In genomic region chr11:110438017-110438416, GRCh38 we compare ENCODE assay signal across 27 cellular contexts.
"Had no signal": no experiment of that assay in that cellular context is flagged by ENCODE, and none has a peak within 500 bp of the region (broad histone marks: within the 10 kb centered on the region; RNA-seq: fewer than 3 reads in every experiment).

No MANE protein-coding gene starts in this region.

- DNase-seq: dorsolateral prefrontal cortex; effector CD4-positive, alpha-beta T cell; foreskin fibroblast; heart left ventricle; kidney; pancreas; right lobe of liver; small intestine; stimulated activated CD4-positive, alpha-beta T cell treated with anti-CD3 and anti-CD28 coated beads, Interleukin-15, amount 100 ng/mL, for 24 hours; stimulated activated CD4-positive, alpha-beta T cell treated with anti-CD3 and anti-CD28 coated beads, Interleukin-2, amount 100 ng/mL, for 48 hours; stimulated activated naive B cell treated with anti-CD40 and anti-IgM and Interleukin-4, amounts not matched to agents 10 μg/mL and 1 μg/mL and 100 μg/mL, for 72 hours; upper lobe of left lung had no signal

- H3K27me3 ChIP-seq: dorsolateral prefrontal cortex, esophagus muscularis mucosa, gastroesophageal sphincter, heart left ventricle, hepatocyte, neutrophil, pancreas, right lobe of liver, tibial nerve, upper lobe of left lung had no signal

- H3K9me3 Mint-ChIP-seq: memory B cell; natural killer cell treated with Interleukin-12 subunit alpha and Interleukin-12 subunit beta and Interleukin-15 and Interleukin-18, amount 100 ng/mL, for 72 hours; stimulated activated naive CD8-positive, alpha-beta T cell treated with anti-CD3 and anti-CD28 coated beads, Interleukin-15, Interleukin-2, amounts not matched to agents 100 ng/mL and 50 ng/mL, for 24 hours had no signal

- ATAC-seq: gastroesophageal sphincter; heart left ventricle; left lobe of liver; natural killer cell treated with Interleukin-12 subunit alpha and Interleukin-12 subunit beta and Interleukin-15 and Interleukin-18, amount 100 ng/mL, for 72 hours; pancreas; right lobe of liver; stimulated activated naive B cell treated with anti-CD40 and anti-IgM and Interleukin-4, amounts not matched to agents 10 μg/mL and 1 μg/mL and 100 μg/mL, for 72 hours had no signal

- FAIRE-seq: colon, kidney, pancreas, small intestine, urothelium cell line had no signal

- H3K27ac Mint-ChIP-seq: memory B cell; natural killer cell treated with Interleukin-12 subunit alpha and Interleukin-12 subunit beta and Interleukin-15 and Interleukin-18, amount 100 ng/mL, for 72 hours; stimulated activated naive B cell treated with anti-CD40 and anti-IgM and Interleukin-4, amounts not matched to agents 10 μg/mL and 1 μg/mL and 100 μg/mL, for 72 hours; stimulated activated naive CD8-positive, alpha-beta T cell treated with anti-CD3 and anti-CD28 coated beads, Interleukin-15, Interleukin-2, amounts not matched to agents 100 ng/mL and 50 ng/mL, for 24 hours had no signal

- H3K36me3 ChIP-seq: neutrophil had no signal

- H3K4me3 ChIP-seq: dorsolateral prefrontal cortex, esophagus muscularis mucosa, gastroesophageal sphincter, heart left ventricle, hepatocyte, lung, pancreas, right lobe of liver, thoracic aorta, tibial nerve, upper lobe of left lung had no signal

- H3K27me3 Mint-ChIP-seq: memory B cell; natural killer cell treated with Interleukin-12 subunit alpha and Interleukin-12 subunit beta and Interleukin-15 and Interleukin-18, amount 100 ng/mL, for 72 hours; stimulated activated naive B cell treated with anti-CD40 and anti-IgM and Interleukin-4, amounts not matched to agents 10 μg/mL and 1 μg/mL and 100 μg/mL, for 72 hours; stimulated activated naive CD8-positive, alpha-beta T cell treated with anti-CD3 and anti-CD28 coated beads, Interleukin-15, Interleukin-2, amounts not matched to agents 100 ng/mL and 50 ng/mL, for 24 hours had no signal

- H3K9me3 ChIP-seq: esophagus muscularis mucosa, gastroesophageal sphincter, heart left ventricle, neutrophil, pancreas, right lobe of liver, thoracic aorta, tibial nerve, upper lobe of left lung had no signal

- H3K4me3 Mint-ChIP-seq: memory B cell; natural killer cell treated with Interleukin-12 subunit alpha and Interleukin-12 subunit beta and Interleukin-15 and Interleukin-18, amount 100 ng/mL, for 72 hours; neural crest cell; stimulated activated naive B cell treated with anti-CD40 and anti-IgM and Interleukin-4, amounts not matched to agents 10 μg/mL and 1 μg/mL and 100 μg/mL, for 72 hours; stimulated activated naive CD8-positive, alpha-beta T cell treated with anti-CD3 and anti-CD28 coated beads, Interleukin-15, Interleukin-2, amounts not matched to agents 100 ng/mL and 50 ng/mL, for 24 hours had no signal

- H3K27ac ChIP-seq: dorsolateral prefrontal cortex, epithelial cell of prostate, esophagus muscularis mucosa, gastroesophageal sphincter, heart left ventricle, hepatocyte, neutrophil, pancreas, right lobe of liver, thoracic aorta, tibial nerve, upper lobe of left lung had no signal
